7 cellular contexts compared by ENCODE assay signal in the genomic region with DNA sequence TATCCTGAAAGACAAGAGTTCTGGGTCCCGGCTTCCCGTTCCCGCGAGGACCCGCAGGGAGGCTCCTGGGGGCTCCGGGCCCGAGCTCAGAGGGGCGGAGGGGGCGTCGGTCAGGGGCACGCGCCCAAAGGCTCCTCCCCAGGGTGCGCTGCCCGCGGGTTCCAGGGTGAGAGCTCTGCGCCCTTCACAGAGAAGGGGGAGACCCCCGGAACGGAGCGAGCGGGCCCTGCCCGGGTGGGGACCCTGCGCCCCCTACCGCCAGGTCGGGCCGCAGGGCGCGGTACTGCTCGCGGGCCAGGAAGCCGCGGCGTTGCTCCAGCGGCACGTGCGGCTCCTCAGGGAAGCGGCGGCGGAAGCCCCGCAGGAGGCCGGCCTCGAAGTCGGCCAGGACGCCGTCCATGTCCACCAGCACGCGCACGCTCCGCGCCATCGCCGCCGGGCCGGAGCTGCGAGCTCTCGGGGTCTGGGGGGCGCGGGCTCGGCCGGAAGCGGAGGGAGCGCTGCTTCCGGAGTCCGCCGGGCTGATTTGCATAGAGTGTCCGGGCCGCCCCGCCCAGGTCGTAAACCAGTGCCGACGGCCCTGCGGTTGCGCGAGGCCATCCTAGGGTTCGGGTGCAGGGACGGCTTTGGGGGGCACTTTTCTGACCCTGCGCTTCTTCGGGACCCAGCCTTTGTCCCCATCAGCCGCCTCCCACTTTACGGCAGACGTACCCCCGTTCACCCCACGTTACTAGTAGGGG. TPM values are rescaled to one million over a fixed set of nuclear protein-coding genes. Genes with fewer than 3 reads are reported as not detected.
DNase-seq lines count a peak whose midpoint lies in the region; ATAC-seq and TF ChIP-seq lines count a peak whose summit lies in the region.

Gene NT5C, minus strand, starts transcription at position 465 of the 740 bp plus-strand sequence. Its CDS starts 35 bp downstream, at position 430.

- peak; percentile 75 for ATAC-seq in HG02610 (IDR thresholded peaks at IDR 0.05; ENCODE audit: unreplicated experiment)

- no peaks in the 10 kb centered on the region for H3K36me3 ChIP-seq in hepatocyte (replicated peaks; ENCODE audit: insufficient read depth, low read depth)

- peak; percentile 82 for TF ChIP-seq CTCF in GM13976 (IDR thresholded peaks at IDR 0.05; ENCODE audit: borderline replicate concordance, control extremely low read depth, extremely low read depth, insufficient read depth, missing control alignments)
- TF ChIP-seq CTCF in astrocyte of the cerebellum (IDR thresholded peaks at IDR 0.05; ENCODE audit: low read depth, low read length, missing control alignments): peak; percentile 70
- TF ChIP-seq CTCF in hepatocyte (IDR thresholded peaks at IDR 0.05; ENCODE audit: poor library complexity): peak; percentile 76

- DNase-seq in GM13976 (ENCODE audit: low spot score) (peak; percentile 95), NCI-H1092 treated with DMSO at 0.1 percent for 48 hours (lab: John Stamatoyannopoulos, UW) (peak; percentile 78), T-helper 2 cell (peak; percentile 31 to 77 (median 39)), astrocyte of the cerebellum (ENCODE audit: low read depth) (peak; percentile 34), hepatocyte (ENCODE audit: low spot score) (peak; percentile 93), retina (peak; percentile 95)

- H3K4me3 ChIP-seq in astrocyte of the cerebellum (ENCODE audit: low read depth, low read length) (peak within 1 kb of the TSS; percentile 82), hepatocyte (peak within 1 kb of the TSS; percentile 82)

- H3K9me3 ChIP-seq in hepatocyte (ENCODE audit: low read depth): no peaks in the 10 kb centered on the region

- H4K20me1 ChIP-seq in hepatocyte (ENCODE audit: insufficient read depth, poor library complexity, severe bottlenecking): no peaks in the 10 kb centered on the region

- no peaks in the 10 kb centered on the region for H3K27me3 ChIP-seq in hepatocyte

- peaks cover 7% of the 10 kb centered on the region for H3K4me1 ChIP-seq in hepatocyte (ENCODE audit: insufficient read depth)

- H2AFZ ChIP-seq in hepatocyte: peak within 1 kb of the TSS; percentile 31

- WGBS in hepatocyte (ENCODE audit: low lambda C conversion rate, missing lambda C conversion rate): 2% methylated on average over 69 of the region's 82 CpGs

- H3K27ac ChIP-seq in hepatocyte: peak within 1 kb of the TSS; percentile 93

- peaks cover 15% of the 10 kb centered on the region for H3K79me2 ChIP-seq in hepatocyte

- in situ Hi-C loops in GM13976 (cut with MboI; ENCODE audit: low sequenced_read_pairs, unreplicated experiment): no loop called here
- in situ Hi-C loops in astrocyte of the cerebellum (cut with HindIII; ENCODE audit: low sequenced_read_pairs): no loop called here

- H3K9me2 ChIP-seq in hepatocyte (replicated peaks; ENCODE audit: insufficient read depth): no peaks in the 10 kb centered on the region

- peak within 1 kb of the TSS; percentile 83 for H3K4me2 ChIP-seq in hepatocyte

RNA-seq across cellular contexts. Expression of gene NT5C, which starts in this region (rescaled TPM):
- 46.3 and 66.8 TPM in 2 replicates for total RNA-seq in hepatocyte
- polyA plus RNA-seq in hepatocyte: 73.3 and 82.2 TPM in 2 replicates

Comparison
In these comparisons a context has a peak if more than half of its experiments do, and no peak if none do; other contexts are left out.
1. Peak in every context shown above with its lines: DNase-seq, ATAC-seq, H3K4me3 ChIP-seq and H3K27ac ChIP-seq.
2. DNase-seq: peak in every context shown above with its lines; median percentile 95 in GM13976; 95 in retina; 93 in hepatocyte; 78 in NCI-H1092 treated with DMSO at 0.1 percent for 48 hours; 39 in T-helper 2 cell; 34 in astrocyte of the cerebellum.